8 cellular contexts compared by ENCODE assay signal in the genomic region with DNA sequence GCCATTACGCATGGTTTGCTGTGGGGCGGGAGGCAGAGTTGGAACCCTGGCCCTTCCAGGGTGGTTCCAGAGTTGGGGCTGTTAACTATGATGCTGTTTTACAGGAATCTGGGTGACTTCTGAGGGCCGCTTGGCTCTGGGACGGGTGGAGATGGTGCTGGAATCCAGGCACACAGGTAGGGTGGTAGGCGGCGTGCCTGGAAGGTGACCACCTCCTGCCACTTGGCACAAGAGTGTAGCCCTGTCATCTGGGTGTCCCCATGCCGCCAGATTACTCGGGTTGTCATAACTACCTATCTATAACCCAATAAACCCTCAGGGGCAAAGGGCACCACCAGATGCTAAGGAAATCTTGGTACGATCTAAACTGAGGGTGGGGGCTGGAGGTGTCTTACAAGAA. TPM values are rescaled to one million over a fixed set of nuclear protein-coding genes. Genes with fewer than 3 reads are reported as not detected.
DNase-seq lines count a peak whose midpoint lies in the region; ATAC-seq, FAIRE-seq and TF ChIP-seq lines count a peak whose summit lies in the region.

No MANE protein-coding gene starts in this region.

- H3K4me3 Mint-ChIP-seq in endodermal cell, result peak overlapping the region; percentile 81

- no peak overlapping the region for H2BK12ac ChIP-seq in trophoblast cell (ENCODE audit: low read length)

- intact Hi-C loops in Panc1 (cut with micrococcal nuclease; ENCODE audit: unreplicated experiment), result no loop called here

- ATAC-seq in Panc1, result no peak

- H3K36me3 ChIP-seq in GM06990 (ENCODE audit: control insufficient read depth, insufficient read depth, low read length) (peaks cover 4% of the 10 kb centered on the region), Panc1 (ENCODE audit: control insufficient read depth, insufficient read depth, low read length) (peaks cover 4% of the 10 kb centered on the region; the same call in 1 of the 2 replicates), endodermal cell (ENCODE audit: control insufficient read depth, insufficient read depth, low read length) (peaks cover 16% of the 10 kb centered on the region), trophoblast cell (ENCODE audit: control insufficient read depth in 1 of 2, insufficient read depth in 2 of 2, low read length in 2 of 2) (peaks cover 11 to 17% of the 10 kb centered on the region in 2 experiments)

- H2BK120ac ChIP-seq in trophoblast cell (ENCODE audit: insufficient read depth, low read length, poor library complexity), result no peak overlapping the region

- peaks cover 19% of the 10 kb centered on the region for H3K79me2 ChIP-seq in trophoblast cell (ENCODE audit: control insufficient read depth, insufficient read depth, low read length, poor library complexity)

- H3K18ac ChIP-seq in trophoblast cell (ENCODE audit: low read length), result peak overlapping the region; percentile 37

- no peak overlapping the region for H3K23ac ChIP-seq in trophoblast cell (ENCODE audit: low read length)

- H3K9me3 ChIP-seq in Panc1 (ENCODE audit: control insufficient read depth, insufficient read depth, low read depth, low read length), result no peaks in the 10 kb centered on the region
- H3K9me3 ChIP-seq in endodermal cell (ENCODE audit: control insufficient read depth, low read length), result no peaks in the 10 kb centered on the region
- peaks cover 3% of the 10 kb centered on the region for H3K9me3 ChIP-seq in trophoblast cell (ENCODE audit: insufficient read depth, low read depth, low read length)

- no peak overlapping the region for H3K14ac ChIP-seq in trophoblast cell (ENCODE audit: low read length)

- H3K27ac ChIP-seq in Panc1 (ENCODE audit: low read length), result peak overlapping the region; percentile 93
- H3K27ac ChIP-seq in endodermal cell (ENCODE audit: low read depth, low read length), result no peak overlapping the region
- H3K27ac ChIP-seq in trophoblast cell (ENCODE audit: low read depth, low read length), result no peak overlapping the region

- no peak for TF ChIP-seq CTCF in GM06990 (IDR thresholded peaks at IDR 0.05; ENCODE audit: insufficient read depth, low read length, poor library complexity, severe bottlenecking)
- TF ChIP-seq CTCF in Panc1 (IDR thresholded peaks at IDR 0.05), result no peak
- TF ChIP-seq CTCF in endodermal cell (conservative IDR thresholded peaks at IDR 0.05), result no peak

- BruUV-seq in Panc1 (replicated peaks; lab: Mats Ljungman, UMichigan), result no TSS peak

- H3K36me3 Mint-ChIP-seq in endodermal cell (ENCODE audit: low read depth), result peaks cover 12% of the 10 kb centered on the region

- peaks cover 2% of the 10 kb centered on the region for H3K27me3 Mint-ChIP-seq in endodermal cell (ENCODE audit: insufficient read depth)

- H3K4ac ChIP-seq in trophoblast cell (ENCODE audit: low read depth, low read length), result peak overlapping the region; percentile 99

- H3K27ac Mint-ChIP-seq in endodermal cell, result no peak overlapping the region

- in situ Hi-C loops in Panc1 (cut with HindIII; ENCODE audit: low pct_unique_long_range_greater_than_20kb, low sequenced_read_pairs), result no loop called here

- no peak overlapping the region for H4K8ac ChIP-seq in trophoblast cell (ENCODE audit: low read depth, low read length)

- H3K79me1 ChIP-seq in trophoblast cell (ENCODE audit: low read length), result peaks cover 11% of the 10 kb centered on the region

- no peaks in the 10 kb centered on the region for H3K27me3 ChIP-seq in GM06990 (replicated peaks; ENCODE audit: control insufficient read depth, insufficient read depth, low read length)
- no peaks in the 10 kb centered on the region for H3K27me3 ChIP-seq in Panc1 (ENCODE audit: control insufficient read depth, insufficient read depth, low read length)
- H3K27me3 ChIP-seq in endodermal cell (ENCODE audit: control insufficient read depth, insufficient read depth, low read length, poor library complexity, severe bottlenecking), result no peaks in the 10 kb centered on the region
- H3K27me3 ChIP-seq in trophoblast cell (ENCODE audit: insufficient read depth, low read length), result no peaks in the 10 kb centered on the region

- H3K4me2 ChIP-seq in trophoblast cell (ENCODE audit: low read length), result no peak overlapping the region

- CTCF ChIA-PET in Panc1 (lab: Charles Lee), result interaction anchor here (0.6 kb wide), 1 partner anchor 40 kb away, joined by 4 read pairs; no protein-coding TSS in a partner anchor

- no peaks in the 10 kb centered on the region for H3K9me3 Mint-ChIP-seq in endodermal cell

- no peak overlapping the region for H2AK5ac ChIP-seq in trophoblast cell (ENCODE audit: low read length)

- H3K4me3 ChIP-seq in GM06990 (replicated peaks; ENCODE audit: low read depth, low read length), result peak overlapping the region; percentile 96
- peak overlapping the region; percentile 90 to 93 for H3K4me3 ChIP-seq in Panc1 (ENCODE audit: low read depth in 2 of 2, low read length in 2 of 2)
- H3K4me3 ChIP-seq in endodermal cell (ENCODE audit: low read length), result peak overlapping the region; percentile 84
- no peak overlapping the region for H3K4me3 ChIP-seq in trophoblast cell (ENCODE audit: low read depth, low read length)

- H4K91ac ChIP-seq in trophoblast cell (ENCODE audit: low read depth, low read length), result no peak overlapping the region

- POLR2A ChIA-PET in Panc1 (lab: Charles Lee), result interaction anchor here (0.7 to 0.9 kb wide), 2 partner anchors 9 to 122 kb away, joined by 3 to 5 read pairs; no protein-coding TSS in a partner anchor

- peak overlapping the region; percentile 93 for H3K9ac ChIP-seq in endodermal cell (ENCODE audit: extremely low read depth, low read length, poor library complexity, severe bottlenecking)
- H3K9ac ChIP-seq in trophoblast cell (ENCODE audit: low read length), result no peak overlapping the region

- WGBS in endodermal cell (ENCODE audit: insufficient coverage in 1 of 2, insufficient read length in 1 of 2), 2 experiments, result 93 to 97% methylated on average over 3 to 9 of the region's 9 CpGs
- no CpG with 5 or more reads among the region's 9 CpGs for WGBS in trophoblast cell (ENCODE audit: extremely low coverage, insufficient coverage, insufficient read length)

- no peak for DNase-seq in GM06990 (ENCODE audit: extremely low read depth, insufficient read length)
- no peak for DNase-seq in Panc1 (ENCODE audit: low read depth, low spot score)
- no peak for DNase-seq in endodermal cell
- peak in 1 of 2 donors; percentile 45 for DNase-seq in trophoblast cell
- DNase-seq in GM19239 (ENCODE audit: insufficient read length, low spot score), result no peak
- no peak for DNase-seq in cerebellar cortex (ENCODE audit: low spot score)
- DNase-seq in glomerular visceral epithelial cell (ENCODE audit: extremely low spot score), result no peak
- DNase-seq in GM19238 (ENCODE audit: insufficient read length, low spot score), result no peak

- H4K12ac ChIP-seq in trophoblast cell (ENCODE audit: low read depth, low read length), result no peak overlapping the region

- H3K4me1 ChIP-seq in Panc1 (ENCODE audit: control insufficient read depth, insufficient read depth, low read length) (peaks cover 53% of the 10 kb centered on the region), endodermal cell (ENCODE audit: control insufficient read depth, insufficient read depth, low read length) (peaks cover 16% of the 10 kb centered on the region), trophoblast cell (ENCODE audit: control insufficient read depth in 1 of 2, insufficient read depth in 2 of 2, low read length in 2 of 2) (peaks cover 7 to 15% of the 10 kb centered on the region in 2 experiments)

- peaks cover 19% of the 10 kb centered on the region for H3K4me1 Mint-ChIP-seq in endodermal cell

- no peak for FAIRE-seq in GM19239 (lab: Jason Lieb, UNC)

- H2AFZ ChIP-seq in trophoblast cell (ENCODE audit: insufficient read depth, low read length, poor library complexity), result no peak overlapping the region

- no peak overlapping the region for H2BK5ac ChIP-seq in trophoblast cell (ENCODE audit: low read depth, low read length, poor library complexity)

RNA-seq across cellular contexts. Expression of a gene that starts 1.3 kb away (rescaled TPM):
- 120 TPM for total RNA-seq in Panc1 (2021; ENCODE audit: unreplicated experiment)
- 264 TPM for polyA plus RNA-seq in Panc1 (2012; ENCODE audit: insufficient read length)
- 10 to 100 TPM; 48.0 to 52.8 TPM for total RNA-seq in endodermal cell
- 59.6 TPM for polyA plus RNA-seq in endodermal cell (2013, experiment 1 of 2)
- polyA plus RNA-seq in endodermal cell (2013, experiment 2 of 2), result 35.9 TPM
- polyA plus RNA-seq in trophoblast cell (2013), result 113 and 120 TPM in 2 replicates
